30 cellular contexts compared by ENCODE assay signal in the genomic region with DNA sequence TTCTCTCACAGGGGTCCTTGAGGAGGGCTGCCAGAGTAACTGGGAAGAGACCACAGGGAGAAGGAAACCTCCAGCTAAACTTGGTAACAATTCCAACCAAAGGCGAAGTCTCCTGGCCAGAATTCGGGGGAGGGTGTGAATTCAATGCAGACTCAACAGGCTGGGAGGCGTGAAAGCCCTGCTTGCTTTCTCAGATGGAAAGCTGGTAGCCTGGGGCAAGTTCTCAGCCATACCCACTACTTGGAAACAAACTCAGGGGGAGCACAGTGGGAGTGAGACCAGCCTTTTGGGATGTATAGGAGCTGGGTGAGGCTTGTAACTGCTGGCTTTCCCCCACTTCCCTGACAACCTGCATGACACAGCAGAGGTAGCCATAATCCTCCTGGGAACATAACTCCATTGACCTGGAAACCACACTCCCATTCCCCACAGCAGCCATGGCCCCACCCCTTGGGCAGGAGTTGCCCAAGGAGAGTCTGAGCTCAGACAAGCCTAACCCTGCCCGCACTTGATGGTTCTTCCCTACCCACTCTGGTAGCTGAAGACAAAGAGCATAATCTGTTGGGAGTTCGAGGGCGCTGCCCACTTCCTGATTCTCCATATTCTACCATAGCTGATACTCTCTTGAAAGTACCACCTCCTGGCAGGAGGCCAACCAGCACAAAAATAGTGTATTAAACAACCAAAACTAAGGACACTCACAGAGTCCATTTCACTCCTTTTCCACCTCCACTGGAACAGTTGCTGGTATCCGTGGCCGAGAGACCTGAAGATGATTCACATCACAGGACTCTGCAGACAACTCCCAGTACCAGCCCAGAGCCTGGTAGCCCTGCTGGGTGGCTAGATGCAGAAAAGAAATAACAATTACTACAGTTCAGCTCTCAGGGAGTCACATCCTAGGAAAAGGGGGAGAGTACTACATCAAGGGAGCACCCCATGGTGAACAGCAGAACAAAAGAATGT.
A peak's percentile ranks its signal among the peaks of the same experiment; 100 is the strongest.
DNase-seq lines count a peak whose midpoint lies in the region; ATAC-seq, FAIRE-seq and TF ChIP-seq lines count a peak whose summit lies in the region.
"Had no signal": no experiment of that assay in that cellular context is flagged by ENCODE, and none has a peak within 500 bp of the region (broad histone marks: within the 10 kb centered on the region; RNA-seq: fewer than 3 reads in every experiment).

No MANE protein-coding gene starts in this region.

- peaks cover 0 to 12% (median 0%) of the 10 kb centered on the region in 11 experiments; a peak in 5 of 22 replicates for H3K9me3 ChIP-seq in BLaER1 treated with 17β-estradiol and CSF1 and Interleukin-3, amounts not matched to agents 10 nM and 100 nM (replicated peaks in 1 of 11)
- H3K9me3 ChIP-seq in heart left ventricle = no peaks in the 10 kb centered on the region
- H3K9me3 ChIP-seq: A549, lower lobe of right lung, prostate gland, tibial artery had no signal

- H3K4me1 ChIP-seq in BLaER1 treated with 17β-estradiol and CSF1 and Interleukin-3, amounts not matched to agents 10 nM and 100 nM = peaks cover 0 to 10% (median 8%) of the 10 kb centered on the region in 10 experiments; a peak in 13 of 20 replicates
- H3K4me1 ChIP-seq in heart left ventricle = no peaks in the 10 kb centered on the region
- H3K4me1 ChIP-seq: A549, lower lobe of right lung, prostate gland, tibial artery had no signal

- peak; percentile 62 for FAIRE-seq in RCC 7860 (lab: Jason Lieb, UNC)
- FAIRE-seq: A549, colon, GM12892 had no signal

- intact Hi-C loops in heart left ventricle (cut with DNase I) = no loop called here
- intact Hi-C loops in sciatic nerve (cut with DNase I) = no loop called here

- H3K9ac ChIP-seq in BLaER1 treated with 17β-estradiol and CSF1 and Interleukin-3, amounts not matched to agents 10 nM and 100 nM = no peak overlapping the region

- ATAC-seq in esophagus mucosa (peak; percentile 97), heart left ventricle (no peak), sciatic nerve (no peak)
- ATAC-seq: A549; lower lobe of right lung; natural killer cell treated with Interleukin-12 subunit alpha and Interleukin-12 subunit beta and Interleukin-15 and Interleukin-18, amount 100 ng/mL, for 72 hours; T-cell had no signal

- H3K27me3 ChIP-seq in BLaER1 treated with 17β-estradiol and CSF1 and Interleukin-3, amounts not matched to agents 10 nM and 100 nM = no peaks in the 10 kb centered on the region
- H3K27me3 ChIP-seq in heart left ventricle = no peaks in the 10 kb centered on the region
- H3K27me3 ChIP-seq: hepatocyte, tibial artery had no signal

- H3K36me3 ChIP-seq in BLaER1 treated with 17β-estradiol and CSF1 and Interleukin-3, amounts not matched to agents 10 nM and 100 nM = no peaks in the 10 kb centered on the region
- no peaks in the 10 kb centered on the region for H3K36me3 ChIP-seq in heart left ventricle
- H3K36me3 ChIP-seq: lower lobe of right lung, prostate gland, tibial artery had no signal

- H3K27ac ChIP-seq in BLaER1 treated with 17β-estradiol and CSF1 and Interleukin-3, amounts not matched to agents 10 nM and 100 nM = 0 out of 22 replicates have a peak overlapping the region, but pooled peaks of 1 of the 11 experiments have one; percentile 13
- no peak overlapping the region for H3K27ac ChIP-seq in heart left ventricle
- H3K27ac ChIP-seq: A549, hepatocyte, lower lobe of right lung, prostate gland, tibial artery had no signal

- TF ChIP-seq CTCF in heart left ventricle (IDR thresholded peaks at IDR 0.05) (no peak), GM10248 (IDR thresholded peaks at IDR 0.05; ENCODE audit: control extremely low read depth, extremely low read depth, low read depth, missing control alignments) (no peak)

- no peak for TF ChIP-seq POLR2A in heart left ventricle (IDR thresholded peaks at IDR 0.05)

- H3K4me3 ChIP-seq in BLaER1 treated with 17β-estradiol and CSF1 and Interleukin-3, amounts not matched to agents 10 nM and 100 nM = no peak overlapping the region
- H3K4me3 ChIP-seq in heart left ventricle = no peak overlapping the region
- H3K4me3 ChIP-seq: A549, hepatocyte, lower lobe of right lung, prostate gland, tibial artery had no signal

- CTCF ChIA-PET in GM10248 (lab: Yijun Ruan, JAX) = interaction anchor here (0.8 to 1.5 kb wide), 3 partner anchors 10 to 319 kb away, joined by 3 to 4 read pairs (median 3); no protein-coding TSS in a partner anchor

- DNase-seq in HT1080 (ENCODE audit: low read depth) (peak; percentile 8), RCC 7860 (ENCODE audit: low spot score) (peak; percentile 54), heart left ventricle (no peak), GM10248 (ENCODE audit: extremely low spot score) (no peak), sciatic nerve (ENCODE audit: low spot score) (no peak), germinal center (ENCODE audit: low spot score) (no peak)
- DNase-seq: activated B cell treated with CpG ODN at 0.5 μM for 24 hours; activated CD4-positive, alpha-beta T cell treated with anti-CD3 and anti-CD28 coated beads, Interleukin-2, amount 50 U/mL, for 1 hour; activated effector memory CD4-positive, alpha-beta T cell treated with anti-CD3 and anti-CD28 coated beads, Interleukin-2, amount 50 U/mL, for 16 hours; activated naive CD8-positive, alpha-beta T cell treated with anti-CD3 and anti-CD28 coated beads for 36 hours; activated T-cell treated with anti-CD3 and anti-CD28 coated beads, Interleukin-2, amount 50 U/mL, for 24 hours; anterior cingulate cortex; foreskin fibroblast; H7; lower lobe of right lung; NCI-H2029 treated with DMSO at 0.1 percent for 48 hours; NCI-H446; NCI-H82; occipital lobe; stimulated activated CD4-positive, alpha-beta T cell treated with anti-CD3 and anti-CD28 coated beads, Interleukin-4, amount 100 ng/mL, for 1 hour; T-cell; tibial artery had no signal

- no peaks in the 10 kb centered on the region for H4K20me1 ChIP-seq in BLaER1 treated with 17β-estradiol and CSF1 and Interleukin-3, amounts not matched to agents 10 nM and 100 nM

- peak overlapping the region in 7 of 11 experiments; percentile 7 to 45 (median 28); a peak in 10 of 22 replicates for H3K4me2 ChIP-seq in BLaER1 treated with 17β-estradiol and CSF1 and Interleukin-3, amounts not matched to agents 10 nM and 100 nM
- H3K4me2 ChIP-seq: A549, hepatocyte had no signal

- 74 to 86% (median 78%) methylated on average over 8 of the region's 8 CpGs for WGBS in heart left ventricle, 4 donors

- POLR2A ChIA-PET in GM10248 (lab: Yijun Ruan, JAX) = no interaction called here

Comparison
In these comparisons a context has a peak if more than half of its experiments do, and no peak if none do; other contexts are left out.
1. DNase-seq: peak in HT1080 (single experiment) and RCC 7860 (single experiment); none in heart left ventricle (0 of 5), GM10248 (single experiment), sciatic nerve (single experiment) and germinal center (single experiment).